1 cellular context compared by ENCODE assay signal in the genomic region with DNA sequence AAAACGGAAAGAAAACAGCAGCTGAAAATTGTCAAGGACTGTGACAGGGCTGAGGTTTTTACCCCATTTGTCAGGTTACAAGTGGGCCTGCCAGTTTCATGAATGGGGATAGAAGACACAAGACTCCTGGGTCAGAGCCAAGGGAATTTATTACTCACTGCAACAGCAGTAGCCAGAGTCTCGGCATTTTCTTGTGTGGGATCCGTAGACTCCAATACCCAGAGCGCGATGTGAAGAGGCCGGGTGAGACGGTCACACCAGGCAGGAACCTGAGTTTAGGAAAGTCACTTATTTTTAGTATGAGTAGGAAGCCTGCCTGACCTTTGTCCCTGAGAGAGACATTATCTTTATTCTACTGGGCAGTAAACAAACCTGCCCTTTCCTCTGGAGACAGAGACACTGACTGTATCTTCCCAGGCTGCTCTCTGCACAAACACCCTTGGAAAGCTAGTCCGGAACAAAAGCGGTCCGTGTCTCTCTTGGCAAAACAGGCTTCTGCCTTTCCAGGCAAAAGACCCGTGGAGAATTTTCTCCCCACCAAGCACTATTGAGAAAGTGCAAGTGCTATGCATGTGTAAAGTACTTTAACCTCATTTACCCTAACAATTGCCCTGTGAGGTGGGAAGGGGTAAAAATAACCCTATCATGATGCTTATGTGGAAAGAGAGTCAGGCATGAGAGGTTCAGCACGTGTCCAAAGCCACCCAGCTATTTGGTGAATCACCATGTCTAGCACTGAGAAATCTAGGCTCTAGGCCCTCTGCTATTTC.
A peak's percentile ranks its signal among the peaks of the same experiment; 100 is the strongest.
TF ChIP-seq lines count a peak whose summit lies in the region.

No MANE protein-coding gene starts in this region.

TF ChIP-seq in HepG2, 621 proteins besides CTCF, POLR2A, EP300 and RAD21 (continued from another document and continues in another):
- TF ChIP-seq, protein P1, sequence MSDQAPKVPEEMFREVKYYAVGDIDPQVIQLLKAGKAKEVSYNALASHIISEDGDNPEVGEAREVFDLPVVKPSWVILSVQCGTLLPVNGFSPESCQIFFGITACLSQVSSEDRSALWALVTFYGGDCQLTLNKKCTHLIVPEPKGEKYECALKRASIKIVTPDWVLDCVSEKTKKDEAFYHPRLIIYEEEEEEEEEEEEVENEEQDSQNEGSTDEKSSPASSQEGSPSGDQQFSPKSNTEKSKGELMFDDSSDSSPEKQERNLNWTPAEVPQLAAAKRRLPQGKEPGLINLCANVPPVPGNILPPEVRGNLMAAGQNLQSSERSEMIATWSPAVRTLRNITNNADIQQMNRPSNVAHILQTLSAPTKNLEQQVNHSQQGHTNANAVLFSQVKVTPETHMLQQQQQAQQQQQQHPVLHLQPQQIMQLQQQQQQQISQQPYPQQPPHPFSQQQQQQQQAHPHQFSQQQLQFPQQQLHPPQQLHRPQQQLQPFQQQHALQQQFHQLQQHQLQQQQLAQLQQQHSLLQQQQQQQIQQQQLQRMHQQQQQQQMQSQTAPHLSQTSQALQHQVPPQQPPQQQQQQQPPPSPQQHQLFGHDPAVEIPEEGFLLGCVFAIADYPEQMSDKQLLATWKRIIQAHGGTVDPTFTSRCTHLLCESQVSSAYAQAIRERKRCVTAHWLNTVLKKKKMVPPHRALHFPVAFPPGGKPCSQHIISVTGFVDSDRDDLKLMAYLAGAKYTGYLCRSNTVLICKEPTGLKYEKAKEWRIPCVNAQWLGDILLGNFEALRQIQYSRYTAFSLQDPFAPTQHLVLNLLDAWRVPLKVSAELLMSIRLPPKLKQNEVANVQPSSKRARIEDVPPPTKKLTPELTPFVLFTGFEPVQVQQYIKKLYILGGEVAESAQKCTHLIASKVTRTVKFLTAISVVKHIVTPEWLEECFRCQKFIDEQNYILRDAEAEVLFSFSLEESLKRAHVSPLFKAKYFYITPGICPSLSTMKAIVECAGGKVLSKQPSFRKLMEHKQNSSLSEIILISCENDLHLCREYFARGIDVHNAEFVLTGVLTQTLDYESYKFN (CRISPR knock-in tag; conservative IDR thresholded peaks at IDR 0.05), result peak; percentile 64; the same call in 1 of the 2 replicates
- TF ChIP-seq ELF1 (CRISPR knock-in tag; IDR thresholded peaks at IDR 0.05) (no peak), SOX5 (CRISPR knock-in tag; IDR thresholded peaks at IDR 0.05; ENCODE audit: borderline replicate concordance) (peak; percentile 13; the same call in 1 of the 2 replicates), PHF5A (CRISPR knock-in tag; IDR thresholded peaks at IDR 0.05; ENCODE audit: low read depth, unreplicated experiment) (no peak), NFRKB (IDR thresholded peaks at IDR 0.05) (no peak), BCL6 (CRISPR knock-in tag; IDR thresholded peaks at IDR 0.05) (peak; percentile 33; the same call in 1 of the 2 replicates), ZIK1 (CRISPR knock-in tag; IDR thresholded peaks at IDR 0.05; ENCODE audit: borderline replicate concordance, low read depth) (no peak), RXRB (CRISPR knock-in tag; IDR thresholded peaks at IDR 0.05; ENCODE audit: borderline replicate concordance) (peak; percentile 60; the same call in 1 of the 2 replicates), ATF7 (IDR thresholded peaks at IDR 0.05) (no peak), ATF7 (CRISPR knock-in tag; IDR thresholded peaks at IDR 0.05) (no peak), ZNF569 (CRISPR knock-in tag; IDR thresholded peaks at IDR 0.05; ENCODE audit: borderline replicate concordance) (no peak), ZNF292 (CRISPR knock-in tag; IDR thresholded peaks at IDR 0.05; ENCODE audit: borderline replicate concordance, low read depth) (no peak), NR2F2 (IDR thresholded peaks at IDR 0.05; ENCODE audit: borderline replicate concordance, low read depth) (no peak), FOXA3 (CRISPR knock-in tag; IDR thresholded peaks at IDR 0.05) (peak; percentile 57), IRF2 (CRISPR knock-in tag; IDR thresholded peaks at IDR 0.05) (0 out of 2 replicates have a peak, but pooled peaks have one; percentile 27), EZH2 (conservative IDR thresholded peaks at IDR 0.05; ENCODE audit: low read depth, low read length) (no peak), ZNF766 (CRISPR knock-in tag; IDR thresholded peaks at IDR 0.05; ENCODE audit: borderline replicate concordance) (no peak), ZNF788 (CRISPR knock-in tag; IDR thresholded peaks at IDR 0.05; ENCODE audit: borderline replicate concordance) (0 out of 2 replicates have a peak, but pooled peaks have one; percentile 16), MEIS2 (CRISPR knock-in tag; IDR thresholded peaks at IDR 0.05) (no peak), HMG20A (CRISPR knock-in tag; IDR thresholded peaks at IDR 0.05; ENCODE audit: borderline replicate concordance) (0 out of 2 replicates have a peak, but pooled peaks have one; percentile 26), ETV5 (CRISPR knock-in tag; IDR thresholded peaks at IDR 0.05; ENCODE audit: borderline replicate concordance) (peak; percentile 48; the same call in 1 of the 2 replicates), SOX13 (IDR thresholded peaks at IDR 0.05) (no peak), SOX13 (CRISPR knock-in tag; conservative IDR thresholded peaks at IDR 0.05 in 1 of 2, IDR thresholded peaks at IDR 0.05 in 1 of 2) (peak in 1 of 2 experiments; percentile 47; a peak in 1 of 4 replicates), TMF1 (CRISPR knock-in tag; IDR thresholded peaks at IDR 0.05; ENCODE audit: low read depth) (no peak), TGIF2 (CRISPR knock-in tag; IDR thresholded peaks at IDR 0.05) (no peak), ZNF33A (CRISPR knock-in tag; IDR thresholded peaks at IDR 0.05; ENCODE audit: borderline replicate concordance) (no peak), ZNF230 (CRISPR knock-in tag; IDR thresholded peaks at IDR 0.05) (no peak), ZNF460 (CRISPR knock-in tag; IDR thresholded peaks at IDR 0.05; ENCODE audit: borderline replicate concordance) (no peak), HNF4G (IDR thresholded peaks at IDR 0.05; ENCODE audit: borderline replicate concordance, low read depth, low read length) (0 out of 2 replicates have a peak, but pooled peaks have one; percentile 34), HNF4G (CRISPR knock-in tag; IDR thresholded peaks at IDR 0.05; ENCODE audit: borderline replicate concordance, low read depth) (no peak), KMT2B (CRISPR knock-in tag; IDR thresholded peaks at IDR 0.05) (no peak), ZNF660 (CRISPR knock-in tag; IDR thresholded peaks at IDR 0.05; ENCODE audit: borderline replicate concordance, low read depth) (no peak), ZNF337 (CRISPR knock-in tag; IDR thresholded peaks at IDR 0.05; ENCODE audit: borderline replicate concordance, low read depth) (no peak), THAP11 (CRISPR knock-in tag; IDR thresholded peaks at IDR 0.05) (no peak), FOXM1 (CRISPR knock-in tag; IDR thresholded peaks at IDR 0.05) (no peak)
- TF ChIP-seq, protein P2, sequence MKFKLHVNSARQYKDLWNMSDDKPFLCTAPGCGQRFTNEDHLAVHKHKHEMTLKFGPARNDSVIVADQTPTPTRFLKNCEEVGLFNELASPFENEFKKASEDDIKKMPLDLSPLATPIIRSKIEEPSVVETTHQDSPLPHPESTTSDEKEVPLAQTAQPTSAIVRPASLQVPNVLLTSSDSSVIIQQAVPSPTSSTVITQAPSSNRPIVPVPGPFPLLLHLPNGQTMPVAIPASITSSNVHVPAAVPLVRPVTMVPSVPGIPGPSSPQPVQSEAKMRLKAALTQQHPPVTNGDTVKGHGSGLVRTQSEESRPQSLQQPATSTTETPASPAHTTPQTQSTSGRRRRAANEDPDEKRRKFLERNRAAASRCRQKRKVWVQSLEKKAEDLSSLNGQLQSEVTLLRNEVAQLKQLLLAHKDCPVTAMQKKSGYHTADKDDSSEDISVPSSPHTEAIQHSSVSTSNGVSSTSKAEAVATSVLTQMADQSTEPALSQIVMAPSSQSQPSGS (CRISPR knock-in tag; IDR thresholded peaks at IDR 0.05), result no peak
- TF ChIP-seq, protein P3, sequence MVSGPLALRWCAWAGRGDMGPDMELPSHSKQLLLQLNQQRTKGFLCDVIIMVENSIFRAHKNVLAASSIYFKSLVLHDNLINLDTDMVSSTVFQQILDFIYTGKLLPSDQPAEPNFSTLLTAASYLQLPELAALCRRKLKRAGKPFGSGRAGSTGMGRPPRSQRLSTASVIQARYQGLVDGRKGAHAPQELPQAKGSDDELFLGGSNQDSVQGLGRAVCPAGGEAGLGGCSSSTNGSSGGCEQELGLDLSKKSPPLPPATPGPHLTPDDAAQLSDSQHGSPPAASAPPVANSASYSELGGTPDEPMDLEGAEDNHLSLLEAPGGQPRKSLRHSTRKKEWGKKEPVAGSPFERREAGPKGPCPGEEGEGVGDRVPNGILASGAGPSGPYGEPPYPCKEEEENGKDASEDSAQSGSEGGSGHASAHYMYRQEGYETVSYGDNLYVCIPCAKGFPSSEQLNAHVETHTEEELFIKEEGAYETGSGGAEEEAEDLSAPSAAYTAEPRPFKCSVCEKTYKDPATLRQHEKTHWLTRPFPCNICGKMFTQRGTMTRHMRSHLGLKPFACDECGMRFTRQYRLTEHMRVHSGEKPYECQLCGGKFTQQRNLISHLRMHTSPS (CRISPR knock-in tag; IDR thresholded peaks at IDR 0.05; ENCODE audit: low read depth), result no peak
- TF ChIP-seq, protein P4, sequence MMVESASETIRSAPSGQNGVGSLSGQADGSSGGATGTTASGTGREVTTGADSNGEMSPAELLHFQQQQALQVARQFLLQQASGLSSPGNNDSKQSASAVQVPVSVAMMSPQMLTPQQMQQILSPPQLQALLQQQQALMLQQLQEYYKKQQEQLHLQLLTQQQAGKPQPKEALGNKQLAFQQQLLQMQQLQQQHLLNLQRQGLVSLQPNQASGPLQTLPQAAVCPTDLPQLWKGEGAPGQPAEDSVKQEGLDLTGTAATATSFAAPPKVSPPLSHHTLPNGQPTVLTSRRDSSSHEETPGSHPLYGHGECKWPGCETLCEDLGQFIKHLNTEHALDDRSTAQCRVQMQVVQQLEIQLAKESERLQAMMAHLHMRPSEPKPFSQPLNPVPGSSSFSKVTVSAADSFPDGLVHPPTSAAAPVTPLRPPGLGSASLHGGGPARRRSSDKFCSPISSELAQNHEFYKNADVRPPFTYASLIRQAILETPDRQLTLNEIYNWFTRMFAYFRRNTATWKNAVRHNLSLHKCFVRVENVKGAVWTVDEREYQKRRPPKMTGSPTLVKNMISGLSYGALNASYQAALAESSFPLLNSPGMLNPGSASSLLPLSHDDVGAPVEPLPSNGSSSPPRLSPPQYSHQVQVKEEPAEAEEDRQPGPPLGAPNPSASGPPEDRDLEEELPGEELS (CRISPR knock-in tag; IDR thresholded peaks at IDR 0.05), result 0 out of 2 replicates have a peak, but pooled peaks have one; percentile 47
- TF ChIP-seq, protein P5, sequence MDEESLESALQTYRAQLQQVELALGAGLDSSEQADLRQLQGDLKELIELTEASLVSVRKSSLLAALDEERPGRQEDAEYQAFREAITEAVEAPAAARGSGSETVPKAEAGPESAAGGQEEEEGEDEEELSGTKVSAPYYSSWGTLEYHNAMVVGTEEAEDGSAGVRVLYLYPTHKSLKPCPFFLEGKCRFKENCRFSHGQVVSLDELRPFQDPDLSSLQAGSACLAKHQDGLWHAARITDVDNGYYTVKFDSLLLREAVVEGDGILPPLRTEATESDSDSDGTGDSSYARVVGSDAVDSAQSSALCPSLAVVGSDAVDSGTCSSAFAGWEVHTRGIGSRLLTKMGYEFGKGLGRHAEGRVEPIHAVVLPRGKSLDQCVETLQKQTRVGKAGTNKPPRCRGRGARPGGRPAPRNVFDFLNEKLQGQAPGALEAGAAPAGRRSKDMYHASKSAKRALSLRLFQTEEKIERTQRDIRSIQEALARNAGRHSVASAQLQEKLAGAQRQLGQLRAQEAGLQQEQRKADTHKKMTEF (CRISPR knock-in tag; IDR thresholded peaks at IDR 0.05), result no peak
- TF ChIP-seq, protein P6, sequence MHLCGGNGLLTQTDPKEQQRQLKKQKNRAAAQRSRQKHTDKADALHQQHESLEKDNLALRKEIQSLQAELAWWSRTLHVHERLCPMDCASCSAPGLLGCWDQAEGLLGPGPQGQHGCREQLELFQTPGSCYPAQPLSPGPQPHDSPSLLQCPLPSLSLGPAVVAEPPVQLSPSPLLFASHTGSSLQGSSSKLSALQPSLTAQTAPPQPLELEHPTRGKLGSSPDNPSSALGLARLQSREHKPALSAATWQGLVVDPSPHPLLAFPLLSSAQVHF (CRISPR knock-in tag; IDR thresholded peaks at IDR 0.05), result no peak
- TF ChIP-seq, protein P7, sequence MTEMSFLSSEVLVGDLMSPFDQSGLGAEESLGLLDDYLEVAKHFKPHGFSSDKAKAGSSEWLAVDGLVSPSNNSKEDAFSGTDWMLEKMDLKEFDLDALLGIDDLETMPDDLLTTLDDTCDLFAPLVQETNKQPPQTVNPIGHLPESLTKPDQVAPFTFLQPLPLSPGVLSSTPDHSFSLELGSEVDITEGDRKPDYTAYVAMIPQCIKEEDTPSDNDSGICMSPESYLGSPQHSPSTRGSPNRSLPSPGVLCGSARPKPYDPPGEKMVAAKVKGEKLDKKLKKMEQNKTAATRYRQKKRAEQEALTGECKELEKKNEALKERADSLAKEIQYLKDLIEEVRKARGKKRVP (CRISPR knock-in tag; IDR thresholded peaks at IDR 0.05), result no peak
- TF ChIP-seq, protein P8, sequence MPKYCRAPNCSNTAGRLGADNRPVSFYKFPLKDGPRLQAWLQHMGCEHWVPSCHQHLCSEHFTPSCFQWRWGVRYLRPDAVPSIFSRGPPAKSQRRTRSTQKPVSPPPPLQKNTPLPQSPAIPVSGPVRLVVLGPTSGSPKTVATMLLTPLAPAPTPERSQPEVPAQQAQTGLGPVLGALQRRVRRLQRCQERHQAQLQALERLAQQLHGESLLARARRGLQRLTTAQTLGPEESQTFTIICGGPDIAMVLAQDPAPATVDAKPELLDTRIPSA (CRISPR knock-in tag; IDR thresholded peaks at IDR 0.05; ENCODE audit: borderline replicate concordance), result no peak
- TF ChIP-seq, protein P9, sequence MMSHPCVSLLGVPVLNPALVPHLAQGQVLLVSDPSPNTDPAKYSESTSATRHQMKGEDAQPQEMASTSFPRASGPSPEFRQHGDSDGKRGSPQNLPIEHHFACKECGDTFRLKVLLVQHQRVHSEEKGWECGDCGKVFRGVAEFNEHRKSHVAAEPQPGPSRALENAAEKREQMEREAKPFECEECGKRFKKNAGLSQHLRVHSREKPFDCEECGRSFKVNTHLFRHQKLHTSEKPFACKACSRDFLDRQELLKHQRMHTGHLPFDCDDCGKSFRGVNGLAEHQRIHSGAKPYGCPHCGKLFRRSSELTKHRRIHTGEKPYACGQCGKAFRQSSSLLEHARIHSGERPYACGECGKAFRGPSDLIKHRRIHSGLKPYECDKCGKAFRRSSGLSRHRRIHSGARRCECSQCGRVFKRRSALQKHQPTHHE (CRISPR knock-in tag; IDR thresholded peaks at IDR 0.05; ENCODE audit: borderline replicate concordance), result no peak
- TF ChIP-seq, protein P10, sequence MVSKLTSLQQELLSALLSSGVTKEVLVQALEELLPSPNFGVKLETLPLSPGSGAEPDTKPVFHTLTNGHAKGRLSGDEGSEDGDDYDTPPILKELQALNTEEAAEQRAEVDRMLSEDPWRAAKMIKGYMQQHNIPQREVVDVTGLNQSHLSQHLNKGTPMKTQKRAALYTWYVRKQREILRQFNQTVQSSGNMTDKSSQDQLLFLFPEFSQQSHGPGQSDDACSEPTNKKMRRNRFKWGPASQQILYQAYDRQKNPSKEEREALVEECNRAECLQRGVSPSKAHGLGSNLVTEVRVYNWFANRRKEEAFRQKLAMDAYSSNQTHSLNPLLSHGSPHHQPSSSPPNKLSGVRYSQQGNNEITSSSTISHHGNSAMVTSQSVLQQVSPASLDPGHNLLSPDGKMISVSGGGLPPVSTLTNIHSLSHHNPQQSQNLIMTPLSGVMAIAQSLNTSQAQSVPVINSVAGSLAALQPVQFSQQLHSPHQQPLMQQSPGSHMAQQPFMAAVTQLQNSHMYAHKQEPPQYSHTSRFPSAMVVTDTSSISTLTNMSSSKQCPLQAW (CRISPR knock-in tag; IDR thresholded peaks at IDR 0.05), result 0 out of 2 replicates have a peak, but pooled peaks have one; percentile 22
